ENCODE assay signal across 16 cellular contexts in genomic region chr3:101928890-101929289, GRCh38.
A peak's percentile ranks its signal among the peaks of the same experiment; 100 is the strongest.
DNase-seq lines count a peak whose midpoint lies in the region; FAIRE-seq and TF ChIP-seq lines count a peak whose summit lies in the region.
"Had no signal": no experiment of that assay in that cellular context is flagged by ENCODE, and none has a peak within 500 bp of the region (broad histone marks: within the 10 kb centered on the region; RNA-seq: fewer than 3 reads in every experiment).

No MANE protein-coding gene starts in this region.

- H3K36me3 ChIP-seq in endothelial cell of umbilical vein (ENCODE audit: control insufficient read depth in 2 of 2, extremely low read depth in 1 of 2, insufficient read depth in 2 of 2, low read length in 2 of 2): no peaks in the 10 kb centered on the region

- CTCF ChIA-PET in endothelial cell of umbilical vein (lab: Charles Lee): no interaction called here

- intact Hi-C loops in endothelial cell of umbilical vein (cut with micrococcal nuclease): no loop called here
- intact Hi-C loops in head of caudate nucleus (cut with DNase I): no loop called here

- FAIRE-seq in endothelial cell of umbilical vein (lab: Jason Lieb, UNC): no peak

- H3K4me2 ChIP-seq in endothelial cell of umbilical vein (ENCODE audit: insufficient read depth, low read length): no peak overlapping the region

- peaks cover 1% of the 10 kb centered on the region for H3K9me3 Mint-ChIP-seq in nephron
- H3K9me3 Mint-ChIP-seq: CD14-positive monocyte had no signal

- POLR2A ChIA-PET in endothelial cell of umbilical vein (lab: Charles Lee): no interaction called here

- H3K4me3 ChIP-seq in endothelial cell of umbilical vein (replicated peaks in 1 of 3; ENCODE audit: insufficient read depth in 1 of 3, low read depth in 1 of 3, low read length in 3 of 3): no peak overlapping the region

- H3K79me2 ChIP-seq in endothelial cell of umbilical vein (ENCODE audit: control insufficient read depth, insufficient read depth, low read length): no peaks in the 10 kb centered on the region
- H3K79me2 ChIP-seq: parathyroid adenoma had no signal

- H3K9ac ChIP-seq in endothelial cell of umbilical vein (replicated peaks; ENCODE audit: extremely low read depth, insufficient read depth, low read length): no peak overlapping the region
- H3K9ac ChIP-seq: parathyroid adenoma had no signal

- DNase-seq in EH (ENCODE audit: low read depth) (peak; percentile 96), RKO (ENCODE audit: low spot score) (peak; percentile 99), endothelial cell of umbilical vein (ENCODE audit: low read depth, low spot score) (peak; percentile 30), Kasumi-1 (lab: John Stamatoyannopoulos, UW) (no peak), GM20000 (ENCODE audit: low spot score) (no peak), head of caudate nucleus (no peak)
- no peak for DNase-seq in central memory CD4-positive, alpha-beta T cell
- DNase-seq: activated CD8-positive, alpha-beta memory T cell treated with anti-CD3 and anti-CD28 coated beads, Interleukin-2, amount 10 ng/mL, durations not matched to agents 7 days and 5 days; hippocampal formation; NCI-H1417 treated with DMSO at 0.1 percent for 48 hours; SIG-M5; stimulated activated CD4-positive, alpha-beta T cell treated with anti-CD3 and anti-CD28 coated beads, Interleukin-1b, Interleukin-23, amount 100 ng/mL, for 48 hours had no signal

- TF ChIP-seq CTCF in endothelial cell of umbilical vein (IDR thresholded peaks at IDR 0.05; ENCODE audit: extremely low read depth in 1 of 2, insufficient read depth in 1 of 2, low read depth in 1 of 2, low read length in 2 of 2): no peak
- TF ChIP-seq CTCF in nephron (IDR thresholded peaks at IDR 0.05; ENCODE audit: unreplicated experiment in 3 of 3): no peak
- TF ChIP-seq CTCF in GM20000 (IDR thresholded peaks at IDR 0.05; ENCODE audit: extremely low read depth, missing control alignments): no peak

- no peaks in the 10 kb centered on the region for H3K36me3 Mint-ChIP-seq in nephron (ENCODE audit: low read depth)

- no peaks in the 10 kb centered on the region for H3K9me3 ChIP-seq in endothelial cell of umbilical vein (replicated peaks; ENCODE audit: control insufficient read depth, insufficient read depth, low read length)

- no peak overlapping the region for H3K4me3 Mint-ChIP-seq in nephron
- H3K4me3 Mint-ChIP-seq: activated CD8-positive, alpha-beta memory T cell treated with anti-CD3 and anti-CD28 coated beads, Interleukin-2, amount 10 ng/mL, durations not matched to agents 7 days and 5 days; activated naive CD8-positive, alpha-beta T cell; CD14-positive monocyte had no signal

- H3K4me1 ChIP-seq in endothelial cell of umbilical vein (ENCODE audit: control insufficient read depth, extremely low read depth, insufficient read depth, low read length): peaks cover 26% of the 10 kb centered on the region
- H3K4me1 ChIP-seq: parathyroid adenoma had no signal

- H3K27ac ChIP-seq in endothelial cell of umbilical vein (ENCODE audit: insufficient read depth, low read depth, low read length): no peak overlapping the region
- H3K27ac ChIP-seq: parathyroid adenoma had no signal

- peaks cover 25% of the 10 kb centered on the region for H3K4me1 Mint-ChIP-seq in nephron

- BruUV-seq in endothelial cell of umbilical vein (replicated peaks; lab: Mats Ljungman, UMichigan): no TSS peak

- no peak for TF ChIP-seq POLR2A in endothelial cell of umbilical vein (IDR thresholded peaks at IDR 0.05; ENCODE audit: low read depth, low read length)

- peaks cover 5% of the 10 kb centered on the region for H3K27me3 Mint-ChIP-seq in nephron (ENCODE audit: low read depth)
- H3K27me3 Mint-ChIP-seq: activated naive CD8-positive, alpha-beta T cell had no signal

- H3K27ac Mint-ChIP-seq in nephron: peak overlapping the region in 2 of 3 experiments; percentile 42 to 67
- H3K27ac Mint-ChIP-seq: activated CD8-positive, alpha-beta memory T cell treated with anti-CD3 and anti-CD28 coated beads, Interleukin-2, amount 10 ng/mL, durations not matched to agents 7 days and 5 days; activated naive CD8-positive, alpha-beta T cell; CD14-positive monocyte had no signal

- no peaks in the 10 kb centered on the region for H3K27me3 ChIP-seq in endothelial cell of umbilical vein (ENCODE audit: control insufficient read depth in 2 of 2, insufficient read depth in 2 of 2, low read length in 2 of 2)

- dilution Hi-C loops in endothelial cell of umbilical vein (cut with MboI; ENCODE audit: extremely low pct_ligation_motif_present, low sequenced_read_pairs): no loop called here

- H3K9me1 ChIP-seq in endothelial cell of umbilical vein (replicated peaks; ENCODE audit: control insufficient read depth, extremely low read depth, insufficient read depth, low read length): no peaks in the 10 kb centered on the region

- no peaks in the 10 kb centered on the region for H4K20me1 ChIP-seq in endothelial cell of umbilical vein (replicated peaks; ENCODE audit: control insufficient read depth, extremely low read depth, insufficient read depth, low read length)

- H2AFZ ChIP-seq in endothelial cell of umbilical vein (ENCODE audit: low read depth, low read length): no peak overlapping the region
- H2AFZ ChIP-seq: parathyroid adenoma had no signal

TF ChIP-seq in endothelial cell of umbilical vein, 7 proteins besides CTCF, POLR2A, EP300 and RAD21:
- TF ChIP-seq GATA2 (IDR thresholded peaks at IDR 0.05; ENCODE audit: insufficient read depth, insufficient read length, low read depth, low read length): no peak
- TF ChIP-seq FOS (IDR thresholded peaks at IDR 0.05; ENCODE audit: borderline replicate concordance, insufficient read depth, low read length): peak; percentile 69
- no peak for TF ChIP-seq MYC (IDR thresholded peaks at IDR 0.05; ENCODE audit: low read depth, low read length)

Comparison
In these comparisons a context has a peak if more than half of its experiments do, and no peak if none do; other contexts are left out.
1. DNase-seq: peak in EH (single experiment), RKO (single experiment) and endothelial cell of umbilical vein (single experiment); none in Kasumi-1 (0 of 2), central memory CD4-positive, alpha-beta T cell (single experiment), GM20000 (single experiment) and head of caudate nucleus (0 of 42).